ENCODE assay signal across 15 cellular contexts in the genomic region with DNA sequence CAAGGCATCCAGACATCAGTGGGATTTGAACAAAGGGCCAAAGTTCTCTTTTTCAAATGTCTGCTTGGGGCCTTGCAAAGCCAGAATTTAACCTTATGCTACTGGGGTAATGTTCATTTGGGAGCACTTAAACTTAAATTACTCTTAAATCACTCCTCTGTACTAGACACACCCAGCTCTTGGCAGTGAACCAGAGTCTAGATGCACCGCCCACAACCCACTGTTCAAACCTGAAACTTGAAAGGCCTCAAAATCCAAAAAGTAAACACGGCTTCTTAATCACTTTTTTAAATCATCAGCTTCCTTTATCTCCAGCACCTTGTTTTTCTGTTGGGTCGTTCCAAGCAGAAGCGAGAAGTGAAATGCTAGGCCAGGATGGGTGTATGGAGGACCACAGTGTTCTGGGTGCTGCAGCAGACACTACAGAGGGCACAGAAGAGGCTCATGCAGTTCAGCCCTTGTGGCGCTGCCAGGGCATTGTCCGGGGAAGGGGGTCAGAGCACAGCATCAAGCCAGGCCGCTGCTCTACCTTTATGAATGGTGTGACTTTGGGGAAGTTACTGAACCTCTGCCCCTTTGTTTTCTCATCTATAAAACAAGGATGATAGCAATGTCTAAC. TPM values are rescaled to one million over a fixed set of nuclear protein-coding genes. Genes with fewer than 3 reads are reported as not detected.
DNase-seq lines count a peak whose midpoint lies in the region; ATAC-seq and TF ChIP-seq lines count a peak whose summit lies in the region.
"Had no signal": no experiment of that assay in that cellular context is flagged by ENCODE, and none has a peak within 500 bp of the region (broad histone marks: within the 10 kb centered on the region; RNA-seq: fewer than 3 reads in every experiment).

No MANE protein-coding gene starts in this region.

- TF ChIP-seq CTCF in KMS-11 (conservative IDR thresholded peaks at IDR 0.05; ENCODE audit: low read depth, low read length): no peak
- no peak for TF ChIP-seq CTCF in left lung (IDR thresholded peaks at IDR 0.05)

- H3K9me3 ChIP-seq in left lung (no peaks in the 10 kb centered on the region), trophoblast cell (ENCODE audit: insufficient read depth, low read depth, low read length) (peaks cover 4% of the 10 kb centered on the region)
- H3K9me3 ChIP-seq: tibial artery had no signal

- H3K4me1 ChIP-seq in KMS-11 (ENCODE audit: low read depth, poor library complexity, severe bottlenecking): peaks cover 61% of the 10 kb centered on the region
- peaks cover 3 to 7% of the 10 kb centered on the region in 2 donors for H3K4me1 ChIP-seq in left lung
- no peaks in the 10 kb centered on the region for H3K4me1 ChIP-seq in trophoblast cell (ENCODE audit: control insufficient read depth in 1 of 2, insufficient read depth in 2 of 2, low read length in 2 of 2)
- H3K4me1 ChIP-seq: tibial artery had no signal

- no CpG with 5 or more reads among the region's 7 CpGs for WGBS in trophoblast cell (ENCODE audit: extremely low coverage, insufficient coverage, insufficient read length)

- peak overlapping the region in 1 of 3 donors; percentile 33 for H3K4me3 Mint-ChIP-seq in T-cell

- no peaks in the 10 kb centered on the region for H3K79me2 ChIP-seq in KMS-11 (ENCODE audit: insufficient read depth, low read depth)
- H3K79me2 ChIP-seq in trophoblast cell (ENCODE audit: control insufficient read depth, insufficient read depth, low read length, poor library complexity): peaks cover 2% of the 10 kb centered on the region

- no peak overlapping the region for H3K4ac ChIP-seq in trophoblast cell (ENCODE audit: low read depth, low read length)

- H2AFZ ChIP-seq in KMS-11 (ENCODE audit: low read depth): peak overlapping the region; percentile 79
- no peak overlapping the region for H2AFZ ChIP-seq in trophoblast cell (ENCODE audit: insufficient read depth, low read length, poor library complexity)

- no peak overlapping the region for H3K23ac ChIP-seq in trophoblast cell (ENCODE audit: low read length)

- no peaks in the 10 kb centered on the region for H4K20me1 ChIP-seq in KMS-11 (ENCODE audit: insufficient read depth)

- no peak overlapping the region for H4K12ac ChIP-seq in trophoblast cell (ENCODE audit: low read depth, low read length)

- DNase-seq in COR-L47 (lab: John Stamatoyannopoulos, UW): peak; percentile 64
- peak in 13 of 34 experiments; percentile 5 to 50 (median 16) for DNase-seq in T-cell
- DNase-seq in left lung: peak in 1 of 2 donors; percentile 68
- no peak for DNase-seq in activated CD4-positive, alpha-beta T cell treated with anti-CD3 and anti-CD28 coated beads for 4 hours
- DNase-seq in MV-4-11 (lab: John Stamatoyannopoulos, UW): no peak
- no peak for DNase-seq in trophoblast cell
- DNase-seq: activated CD8-positive, alpha-beta memory T cell treated with anti-CD3 and anti-CD28 coated beads for 24 hours; activated gamma-delta T cell treated with Interleukin-2 at 50 U/mL for 16 hours; DMS53; effector memory CD4-positive, alpha-beta T cell; NCI-H526 treated with DMSO at 0.1 percent for 48 hours; tibial artery had no signal

- H3K4me2 ChIP-seq in KMS-11 (peak overlapping the region; percentile 56), trophoblast cell (ENCODE audit: low read length) (no peak overlapping the region)

- no peak overlapping the region for H2BK120ac ChIP-seq in trophoblast cell (ENCODE audit: insufficient read depth, low read length, poor library complexity)

- peaks cover 18 to 23% (median 18%) of the 10 kb centered on the region in 3 donors for H3K4me1 Mint-ChIP-seq in T-cell

- H3K14ac ChIP-seq in trophoblast cell (ENCODE audit: low read length): no peak overlapping the region

- intact Hi-C loops in left lung (cut with DNase I): no loop called here

- peak overlapping the region in 1 of 2 donors; percentile 45 for H3K27ac Mint-ChIP-seq in T-cell

- H2BK12ac ChIP-seq in trophoblast cell (ENCODE audit: low read length): no peak overlapping the region

- ATAC-seq in T-cell (replicated peaks in 1 of 4): peak; percentile 23 to 62 (median 46)
- ATAC-seq in left lung: peak; percentile 89
- ATAC-seq in GM18873 (IDR thresholded peaks at IDR 0.05; ENCODE audit: low FRiP score, unreplicated experiment): no peak

- no peak overlapping the region for H4K91ac ChIP-seq in trophoblast cell (ENCODE audit: low read depth, low read length)

- H3K27me3 Mint-ChIP-seq in T-cell: peaks cover 14 to 18% of the 10 kb centered on the region in 2 donors

- H4K8ac ChIP-seq in trophoblast cell (ENCODE audit: low read depth, low read length): no peak overlapping the region

- H3K27me3 ChIP-seq in KMS-11 (ENCODE audit: insufficient read depth, low read depth) (no peaks in the 10 kb centered on the region), left lung (no peaks in the 10 kb centered on the region), trophoblast cell (ENCODE audit: insufficient read depth, low read length) (no peaks in the 10 kb centered on the region)
- H3K27me3 ChIP-seq: tibial artery had no signal

- H3K9me3 Mint-ChIP-seq in T-cell: no peaks in the 10 kb centered on the region

- H3K4me3 ChIP-seq in KMS-11 (IDR thresholded peaks at IDR 0.05; ENCODE audit: insufficient read depth, low read depth, low read length) (no peak overlapping the region), left lung (no peak overlapping the region), trophoblast cell (ENCODE audit: low read depth, low read length) (no peak overlapping the region)
- H3K4me3 ChIP-seq: SK-N-MC, tibial artery had no signal

- POLR2A ChIA-PET in T-cell (lab: Charles Lee): interaction anchor here in 1 of 2 donors (0.6 kb wide), 1 partner anchor 724 kb away, joined by 3 read pairs; no protein-coding TSS in a partner anchor

- H3K9ac ChIP-seq in KMS-11 (peak overlapping the region; percentile 7; the same call in 1 of the 2 replicates), trophoblast cell (ENCODE audit: low read length) (no peak overlapping the region)

- H3K18ac ChIP-seq in trophoblast cell (ENCODE audit: low read length): no peak overlapping the region

- no peak overlapping the region for H2AK5ac ChIP-seq in trophoblast cell (ENCODE audit: low read length)

- CTCF ChIA-PET in T-cell (lab: Charles Lee): no interaction called here

- H2BK5ac ChIP-seq in trophoblast cell (ENCODE audit: low read depth, low read length, poor library complexity): no peak overlapping the region

- H3K36me3 ChIP-seq in KMS-11 (ENCODE audit: insufficient read depth) (no peaks in the 10 kb centered on the region), left lung (no peaks in the 10 kb centered on the region), trophoblast cell (ENCODE audit: control insufficient read depth in 1 of 2, insufficient read depth in 2 of 2, low read length in 2 of 2) (peaks cover 0 to 3% of the 10 kb centered on the region in 2 experiments)
- H3K36me3 ChIP-seq: tibial artery had no signal

- H3K27ac ChIP-seq in KMS-11 (peak overlapping the region; percentile 26), left lung (no peak overlapping the region), trophoblast cell (ENCODE audit: low read depth, low read length) (no peak overlapping the region)
- H3K27ac ChIP-seq: SK-N-MC, tibial artery had no signal

- H3K36me3 Mint-ChIP-seq in T-cell: no peaks in the 10 kb centered on the region

- peaks cover 1% of the 10 kb centered on the region for H3K79me1 ChIP-seq in trophoblast cell (ENCODE audit: low read length)

RNA-seq across cellular contexts. Expression of gene MECOM, which starts 28.8 kb away (rescaled TPM):
- under 1 TPM in 4 of 5 donors, not detected in 1; 0.06 to 0.48 (median 0.10) TPM for total RNA-seq in T-cell
- total RNA-seq in left lung: 10 to 100 TPM; 65.1 to 95.7 TPM
- 8.6 and 8.7 TPM in 2 replicates for polyA plus RNA-seq in trophoblast cell (2013)

Comparison
In these comparisons a context has a peak if more than half of its experiments do, and no peak if none do; other contexts are left out.
1. RNA of gene MECOM, which starts 28.8 kb away (total RNA-seq): 65.1 to 95.7 TPM in left lung; 0.06 to 0.48 TPM in T-cell; every median in the first group is over 10 times any median in the second.